Comparison of ENCODE assay signal across 1 cellular context in the genomic region with DNA sequence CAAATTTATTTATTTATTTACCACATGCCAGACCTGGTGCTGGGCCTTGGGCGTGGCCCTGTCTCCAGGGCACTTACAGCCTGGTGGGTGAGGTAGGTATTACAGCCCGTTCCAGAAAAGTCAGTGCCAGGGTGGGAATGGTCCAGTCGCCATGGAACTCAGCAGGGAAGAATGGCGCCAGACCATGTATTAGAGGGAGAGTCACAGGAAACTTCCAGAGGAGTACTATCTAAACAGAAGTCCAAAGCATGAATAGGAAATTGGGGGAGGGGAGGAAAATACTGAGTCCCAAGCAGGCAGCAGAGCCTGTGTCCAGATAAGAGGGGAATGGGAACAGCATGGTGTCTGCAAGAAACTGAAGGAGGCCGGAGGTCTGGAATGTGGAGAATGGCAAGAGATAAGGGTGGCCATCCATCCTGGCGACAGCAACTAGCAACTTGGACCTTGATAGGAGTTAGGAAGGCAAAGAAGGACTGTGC.
TF ChIP-seq lines count a peak whose summit lies in the region.

No MANE protein-coding gene starts in this region.

TF ChIP-seq in H1, 55 proteins besides CTCF, POLR2A, EP300 and RAD21 (continued from another document):
- TF ChIP-seq, protein P1, sequence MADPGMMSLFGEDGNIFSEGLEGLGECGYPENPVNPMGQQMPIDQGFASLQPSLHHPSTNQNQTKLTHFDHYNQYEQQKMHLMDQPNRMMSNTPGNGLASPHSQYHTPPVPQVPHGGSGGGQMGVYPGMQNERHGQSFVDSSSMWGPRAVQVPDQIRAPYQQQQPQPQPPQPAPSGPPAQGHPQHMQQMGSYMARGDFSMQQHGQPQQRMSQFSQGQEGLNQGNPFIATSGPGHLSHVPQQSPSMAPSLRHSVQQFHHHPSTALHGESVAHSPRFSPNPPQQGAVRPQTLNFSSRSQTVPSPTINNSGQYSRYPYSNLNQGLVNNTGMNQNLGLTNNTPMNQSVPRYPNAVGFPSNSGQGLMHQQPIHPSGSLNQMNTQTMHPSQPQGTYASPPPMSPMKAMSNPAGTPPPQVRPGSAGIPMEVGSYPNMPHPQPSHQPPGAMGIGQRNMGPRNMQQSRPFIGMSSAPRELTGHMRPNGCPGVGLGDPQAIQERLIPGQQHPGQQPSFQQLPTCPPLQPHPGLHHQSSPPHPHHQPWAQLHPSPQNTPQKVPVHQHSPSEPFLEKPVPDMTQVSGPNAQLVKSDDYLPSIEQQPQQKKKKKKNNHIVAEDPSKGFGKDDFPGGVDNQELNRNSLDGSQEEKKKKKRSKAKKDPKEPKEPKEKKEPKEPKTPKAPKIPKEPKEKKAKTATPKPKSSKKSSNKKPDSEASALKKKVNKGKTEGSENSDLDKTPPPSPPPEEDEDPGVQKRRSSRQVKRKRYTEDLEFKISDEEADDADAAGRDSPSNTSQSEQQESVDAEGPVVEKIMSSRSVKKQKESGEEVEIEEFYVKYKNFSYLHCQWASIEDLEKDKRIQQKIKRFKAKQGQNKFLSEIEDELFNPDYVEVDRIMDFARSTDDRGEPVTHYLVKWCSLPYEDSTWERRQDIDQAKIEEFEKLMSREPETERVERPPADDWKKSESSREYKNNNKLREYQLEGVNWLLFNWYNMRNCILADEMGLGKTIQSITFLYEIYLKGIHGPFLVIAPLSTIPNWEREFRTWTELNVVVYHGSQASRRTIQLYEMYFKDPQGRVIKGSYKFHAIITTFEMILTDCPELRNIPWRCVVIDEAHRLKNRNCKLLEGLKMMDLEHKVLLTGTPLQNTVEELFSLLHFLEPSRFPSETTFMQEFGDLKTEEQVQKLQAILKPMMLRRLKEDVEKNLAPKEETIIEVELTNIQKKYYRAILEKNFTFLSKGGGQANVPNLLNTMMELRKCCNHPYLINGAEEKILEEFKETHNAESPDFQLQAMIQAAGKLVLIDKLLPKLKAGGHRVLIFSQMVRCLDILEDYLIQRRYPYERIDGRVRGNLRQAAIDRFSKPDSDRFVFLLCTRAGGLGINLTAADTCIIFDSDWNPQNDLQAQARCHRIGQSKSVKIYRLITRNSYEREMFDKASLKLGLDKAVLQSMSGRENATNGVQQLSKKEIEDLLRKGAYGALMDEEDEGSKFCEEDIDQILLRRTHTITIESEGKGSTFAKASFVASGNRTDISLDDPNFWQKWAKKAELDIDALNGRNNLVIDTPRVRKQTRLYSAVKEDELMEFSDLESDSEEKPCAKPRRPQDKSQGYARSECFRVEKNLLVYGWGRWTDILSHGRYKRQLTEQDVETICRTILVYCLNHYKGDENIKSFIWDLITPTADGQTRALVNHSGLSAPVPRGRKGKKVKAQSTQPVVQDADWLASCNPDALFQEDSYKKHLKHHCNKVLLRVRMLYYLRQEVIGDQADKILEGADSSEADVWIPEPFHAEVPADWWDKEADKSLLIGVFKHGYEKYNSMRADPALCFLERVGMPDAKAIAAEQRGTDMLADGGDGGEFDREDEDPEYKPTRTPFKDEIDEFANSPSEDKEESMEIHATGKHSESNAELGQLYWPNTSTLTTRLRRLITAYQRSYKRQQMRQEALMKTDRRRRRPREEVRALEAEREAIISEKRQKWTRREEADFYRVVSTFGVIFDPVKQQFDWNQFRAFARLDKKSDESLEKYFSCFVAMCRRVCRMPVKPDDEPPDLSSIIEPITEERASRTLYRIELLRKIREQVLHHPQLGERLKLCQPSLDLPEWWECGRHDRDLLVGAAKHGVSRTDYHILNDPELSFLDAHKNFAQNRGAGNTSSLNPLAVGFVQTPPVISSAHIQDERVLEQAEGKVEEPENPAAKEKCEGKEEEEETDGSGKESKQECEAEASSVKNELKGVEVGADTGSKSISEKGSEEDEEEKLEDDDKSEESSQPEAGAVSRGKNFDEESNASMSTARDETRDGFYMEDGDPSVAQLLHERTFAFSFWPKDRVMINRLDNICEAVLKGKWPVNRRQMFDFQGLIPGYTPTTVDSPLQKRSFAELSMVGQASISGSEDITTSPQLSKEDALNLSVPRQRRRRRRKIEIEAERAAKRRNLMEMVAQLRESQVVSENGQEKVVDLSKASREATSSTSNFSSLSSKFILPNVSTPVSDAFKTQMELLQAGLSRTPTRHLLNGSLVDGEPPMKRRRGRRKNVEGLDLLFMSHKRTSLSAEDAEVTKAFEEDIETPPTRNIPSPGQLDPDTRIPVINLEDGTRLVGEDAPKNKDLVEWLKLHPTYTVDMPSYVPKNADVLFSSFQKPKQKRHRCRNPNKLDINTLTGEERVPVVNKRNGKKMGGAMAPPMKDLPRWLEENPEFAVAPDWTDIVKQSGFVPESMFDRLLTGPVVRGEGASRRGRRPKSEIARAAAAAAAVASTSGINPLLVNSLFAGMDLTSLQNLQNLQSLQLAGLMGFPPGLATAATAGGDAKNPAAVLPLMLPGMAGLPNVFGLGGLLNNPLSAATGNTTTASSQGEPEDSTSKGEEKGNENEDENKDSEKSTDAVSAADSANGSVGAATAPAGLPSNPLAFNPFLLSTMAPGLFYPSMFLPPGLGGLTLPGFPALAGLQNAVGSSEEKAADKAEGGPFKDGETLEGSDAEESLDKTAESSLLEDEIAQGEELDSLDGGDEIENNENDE (IDR thresholded peaks at IDR 0.05; ENCODE audit: insufficient replicate concordance, low read length) = no peak
- TF ChIP-seq, protein P2, sequence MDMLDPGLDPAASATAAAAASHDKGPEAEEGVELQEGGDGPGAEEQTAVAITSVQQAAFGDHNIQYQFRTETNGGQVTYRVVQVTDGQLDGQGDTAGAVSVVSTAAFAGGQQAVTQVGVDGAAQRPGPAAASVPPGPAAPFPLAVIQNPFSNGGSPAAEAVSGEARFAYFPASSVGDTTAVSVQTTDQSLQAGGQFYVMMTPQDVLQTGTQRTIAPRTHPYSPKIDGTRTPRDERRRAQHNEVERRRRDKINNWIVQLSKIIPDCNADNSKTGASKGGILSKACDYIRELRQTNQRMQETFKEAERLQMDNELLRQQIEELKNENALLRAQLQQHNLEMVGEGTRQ (IDR thresholded peaks at IDR 0.05; ENCODE audit: low read length) = no peak
- TF ChIP-seq TEAD4 (IDR thresholded peaks at IDR 0.05; ENCODE audit: low read depth, low read length) = no peak
- no peak for TF ChIP-seq SUZ12 (IDR thresholded peaks at IDR 0.05; ENCODE audit: low read length)
- TF ChIP-seq YY1 (IDR thresholded peaks at IDR 0.05; ENCODE audit: low read depth, low read length) = no peak
- no peak for TF ChIP-seq ASH2L (IDR thresholded peaks at IDR 0.05; ENCODE audit: low read length)
- TF ChIP-seq, protein P3, sequence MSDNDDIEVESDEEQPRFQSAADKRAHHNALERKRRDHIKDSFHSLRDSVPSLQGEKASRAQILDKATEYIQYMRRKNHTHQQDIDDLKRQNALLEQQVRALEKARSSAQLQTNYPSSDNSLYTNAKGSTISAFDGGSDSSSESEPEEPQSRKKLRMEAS (IDR thresholded peaks at IDR 0.05) = no peak
- TF ChIP-seq, protein P4, sequence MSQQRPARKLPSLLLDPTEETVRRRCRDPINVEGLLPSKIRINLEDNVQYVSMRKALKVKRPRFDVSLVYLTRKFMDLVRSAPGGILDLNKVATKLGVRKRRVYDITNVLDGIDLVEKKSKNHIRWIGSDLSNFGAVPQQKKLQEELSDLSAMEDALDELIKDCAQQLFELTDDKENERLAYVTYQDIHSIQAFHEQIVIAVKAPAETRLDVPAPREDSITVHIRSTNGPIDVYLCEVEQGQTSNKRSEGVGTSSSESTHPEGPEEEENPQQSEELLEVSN (IDR thresholded peaks at IDR 0.05) = no peak
- no peak for TF ChIP-seq EZH2 (IDR thresholded peaks at IDR 0.05; ENCODE audit: low read depth, low read length, severe bottlenecking)
- no peak for TF ChIP-seq ZNF274 (IDR thresholded peaks at IDR 0.05; ENCODE audit: borderline replicate concordance, extremely low read depth, low read length)
- TF ChIP-seq CEBPB (IDR thresholded peaks at IDR 0.05; ENCODE audit: low read depth, low read length) = no peak
- TF ChIP-seq TCF12 (IDR thresholded peaks at IDR 0.05; ENCODE audit: low read depth, low read length) = no peak
- no peak for TF ChIP-seq HDAC6 (IDR thresholded peaks at IDR 0.05; ENCODE audit: low read depth, low read length)
